ENCODE assay signal across 12 cellular contexts in genomic region chr5:38497946-38498345, GRCh38. TPM values are rescaled to one million over a fixed set of nuclear protein-coding genes. Genes with fewer than 3 reads are reported as not detected.
DNase-seq lines count a peak whose midpoint lies in the region; TF ChIP-seq lines count a peak whose summit lies in the region.
"Had no signal": no experiment of that assay in that cellular context is flagged by ENCODE, and none has a peak within 500 bp of the region (broad histone marks: within the 10 kb centered on the region; RNA-seq: fewer than 3 reads in every experiment).

No MANE protein-coding gene starts in this region.

- no peaks in the 10 kb centered on the region for H3K27me3 ChIP-seq in esophagus muscularis mucosa
- no peaks in the 10 kb centered on the region for H3K27me3 ChIP-seq in ascending aorta
- H3K27me3 ChIP-seq in neuronal stem cell (ENCODE audit: control insufficient read depth in 3 of 3, insufficient read depth in 3 of 3, low read depth in 1 of 3, low read length in 3 of 3), result no peaks in the 10 kb centered on the region
- H3K27me3 ChIP-seq: sigmoid colon had no signal

- H2BK12ac ChIP-seq in neuronal stem cell (ENCODE audit: low read length), result no peak overlapping the region

- no peak overlapping the region for H3K14ac ChIP-seq in neuronal stem cell (ENCODE audit: low read length)

- no peaks in the 10 kb centered on the region for H3K27me3 Mint-ChIP-seq in Calu3 (ENCODE audit: unreplicated experiment)

- H2AFZ ChIP-seq in neuronal stem cell (ENCODE audit: low read length), result no peak overlapping the region

- H2BK5ac ChIP-seq in neuronal stem cell (ENCODE audit: low read length), result no peak overlapping the region

- H3K4me3 Mint-ChIP-seq in Calu3 (ENCODE audit: low read depth, unreplicated experiment), result no peak overlapping the region

- no peaks in the 10 kb centered on the region for H3K4me1 Mint-ChIP-seq in Calu3 (ENCODE audit: low read depth, unreplicated experiment)

- peak; percentile 15 to 19 (median 17) for TF ChIP-seq CTCF in esophagus muscularis mucosa (IDR thresholded peaks at IDR 0.05)
- TF ChIP-seq CTCF in Calu3 (IDR thresholded peaks at IDR 0.05; ENCODE audit: unreplicated experiment), result no peak
- TF ChIP-seq CTCF in ascending aorta (IDR thresholded peaks at IDR 0.05), result peak in 1 of 3 experiments; percentile 33

- no peak overlapping the region for H3K9ac ChIP-seq in neuronal stem cell (ENCODE audit: low read depth, low read length, poor library complexity)

- no peak overlapping the region for H3K23ac ChIP-seq in neuronal stem cell (ENCODE audit: low read depth, low read length, poor library complexity)

- no peak overlapping the region for H2AK5ac ChIP-seq in neuronal stem cell (ENCODE audit: low read depth, low read length)

- intact Hi-C loops in esophagus muscularis mucosa (cut with DNase I) (no loop called here), Calu3 (cut with micrococcal nuclease; ENCODE audit: unreplicated experiment) (loop anchor here (2.0 kb wide), 1 partner anchor 169 kb away; no protein-coding TSS in a partner anchor), ascending aorta (cut with DNase I) (loop anchor here (5.0 kb wide), 1 partner anchor 169 kb away; no protein-coding TSS in a partner anchor)

- H3K4ac ChIP-seq in neuronal stem cell (ENCODE audit: low read length), result no peak overlapping the region

- WGBS in esophagus muscularis mucosa, result 77% methylated on average over 2 of the region's 2 CpGs
- no CpG with 5 or more reads among the region's 2 CpGs for WGBS in neuronal stem cell (ENCODE audit: extremely low coverage in 2 of 2, insufficient read length in 2 of 2, insufficient replicate concordance in 1 of 2), 2 donors

- no peak overlapping the region for H3K4me2 ChIP-seq in neuronal stem cell (ENCODE audit: insufficient read depth, low read length, poor library complexity, severe bottlenecking)

- H3K36me3 ChIP-seq in esophagus muscularis mucosa, result peaks cover 15 to 76% (median 53%) of the 10 kb centered on the region in 4 donors
- H3K36me3 ChIP-seq in ascending aorta, result peaks cover 26 to 38% of the 10 kb centered on the region in 2 donors
- H3K36me3 ChIP-seq in neuronal stem cell (replicated peaks in 1 of 2; ENCODE audit: control insufficient read depth in 2 of 2, insufficient read depth in 2 of 2, low read length in 2 of 2), result peaks cover 0 to 91% of the 10 kb centered on the region in 2 donors

- no peak overlapping the region for H3K18ac ChIP-seq in neuronal stem cell (ENCODE audit: low read length)

- H3K4me1 ChIP-seq in esophagus muscularis mucosa (peaks cover 0 to 12% (median 4%) of the 10 kb centered on the region in 4 donors), ascending aorta (no peaks in the 10 kb centered on the region), neuronal stem cell (ENCODE audit: control insufficient read depth in 2 of 2, insufficient read depth in 1 of 2, low read depth in 1 of 2, low read length in 2 of 2) (peaks cover 0 to 7% of the 10 kb centered on the region in 2 donors)
- H3K4me1 ChIP-seq: sigmoid colon had no signal

- BruUV-seq in Calu3 (replicated peaks; lab: Mats Ljungman, UMichigan), result no TSS peak

- DNase-seq in NCI-H1105 treated with DMSO at 0.1 percent for 48 hours (lab: John Stamatoyannopoulos, UW) (peak; percentile 18), NCI-H1105 (lab: John Stamatoyannopoulos, UW) (no peak), NCI-H226 (peak; percentile 19), esophagus muscularis mucosa (ENCODE audit: extremely low spot score) (no peak), putamen (ENCODE audit: low spot score) (peak; percentile 14), Calu3 (no peak), ascending aorta (ENCODE audit: low spot score in 2 of 2) (no peak), neuronal stem cell (ENCODE audit: low spot score) (no peak)
- DNase-seq: NCI-H1694 treated with DMSO at 0.1 percent for 48 hours, sigmoid colon had no signal

- TF ChIP-seq EP300 in esophagus muscularis mucosa (IDR thresholded peaks at IDR 0.05), result no peak

- no peaks in the 10 kb centered on the region for H3K79me1 ChIP-seq in neuronal stem cell (ENCODE audit: low read depth, low read length)

- no peaks in the 10 kb centered on the region for H3K9me3 Mint-ChIP-seq in Calu3 (ENCODE audit: low read depth, unreplicated experiment)

- no peak for TF ChIP-seq POLR2A in esophagus muscularis mucosa (IDR thresholded peaks at IDR 0.05; ENCODE audit: low read depth)

- H3K27ac ChIP-seq in esophagus muscularis mucosa (replicated peaks in 1 of 4), result no peak overlapping the region
- H3K27ac ChIP-seq in ascending aorta, result no peak overlapping the region
- H3K27ac ChIP-seq in neuronal stem cell (replicated peaks; ENCODE audit: low read length), result no peak overlapping the region
- H3K27ac ChIP-seq: coronary artery, sigmoid colon had no signal

- H3K4me3 ChIP-seq in esophagus muscularis mucosa, result no peak overlapping the region
- H3K4me3 ChIP-seq in ascending aorta, result no peak overlapping the region
- no peak overlapping the region for H3K4me3 ChIP-seq in neuronal stem cell (ENCODE audit: low read length in 2 of 2)
- H3K4me3 ChIP-seq: coronary artery, GM12878, sigmoid colon had no signal

- H3K27ac Mint-ChIP-seq in Calu3 (ENCODE audit: unreplicated experiment), result no peak overlapping the region

- no peak overlapping the region for H2BK120ac ChIP-seq in neuronal stem cell (ENCODE audit: low read depth, low read length)

- H4K91ac ChIP-seq in neuronal stem cell (ENCODE audit: low read depth, low read length, poor library complexity), result no peak overlapping the region

- H3K9me3 ChIP-seq in esophagus muscularis mucosa, result no peaks in the 10 kb centered on the region
- no peaks in the 10 kb centered on the region for H3K9me3 ChIP-seq in ascending aorta
- H3K9me3 ChIP-seq in neuronal stem cell (replicated peaks in 1 of 2; ENCODE audit: control insufficient read depth in 2 of 2, insufficient read depth in 1 of 2, low read depth in 1 of 2, low read length in 2 of 2), result no peaks in the 10 kb centered on the region
- H3K9me3 ChIP-seq: sigmoid colon had no signal

- H4K8ac ChIP-seq in neuronal stem cell (ENCODE audit: low read depth, low read length), result no peak overlapping the region

- CTCF ChIA-PET in Calu3 (lab: Charles Lee), result interaction anchor here (0.5 kb wide), 1 partner anchor 8 kb away, joined by 3 read pairs; no protein-coding TSS in a partner anchor

- no peak overlapping the region for H2BK15ac ChIP-seq in neuronal stem cell (ENCODE audit: low read length)

- no peaks in the 10 kb centered on the region for H3K36me3 Mint-ChIP-seq in Calu3 (ENCODE audit: insufficient read depth, unreplicated experiment)

RNA-seq across cellular contexts. Expression of gene LIFR, which starts 58.5 kb away (rescaled TPM):
- total RNA-seq in esophagus muscularis mucosa (100 to 1,000 TPM in 1 of 4 donors, 10 to 100 TPM in 3; 72.3 to 102 (median 90.1) TPM), Calu3 (2022) (7.6 and 7.9 TPM in 2 replicates), ascending aorta (116 TPM)
- polyA plus RNA-seq in neuronal stem cell (2013, experiment 1 of 2), result 2.1 TPM
- polyA plus RNA-seq in neuronal stem cell (2013, experiment 2 of 2), result 2.0 TPM
- polyA plus RNA-seq: GM12878 had no signal

Comparison
In these comparisons a context has a peak if more than half of its experiments do, and no peak if none do; other contexts are left out.
1. DNase-seq: peak in NCI-H1105 treated with DMSO at 0.1 percent for 48 hours (single experiment), NCI-H226 (single experiment) and putamen (single experiment); none in NCI-H1105 (single experiment), esophagus muscularis mucosa (single experiment), Calu3 (single experiment), ascending aorta (0 of 2) and neuronal stem cell (single experiment).